8 cellular contexts compared by ENCODE assay signal in the genomic region with DNA sequence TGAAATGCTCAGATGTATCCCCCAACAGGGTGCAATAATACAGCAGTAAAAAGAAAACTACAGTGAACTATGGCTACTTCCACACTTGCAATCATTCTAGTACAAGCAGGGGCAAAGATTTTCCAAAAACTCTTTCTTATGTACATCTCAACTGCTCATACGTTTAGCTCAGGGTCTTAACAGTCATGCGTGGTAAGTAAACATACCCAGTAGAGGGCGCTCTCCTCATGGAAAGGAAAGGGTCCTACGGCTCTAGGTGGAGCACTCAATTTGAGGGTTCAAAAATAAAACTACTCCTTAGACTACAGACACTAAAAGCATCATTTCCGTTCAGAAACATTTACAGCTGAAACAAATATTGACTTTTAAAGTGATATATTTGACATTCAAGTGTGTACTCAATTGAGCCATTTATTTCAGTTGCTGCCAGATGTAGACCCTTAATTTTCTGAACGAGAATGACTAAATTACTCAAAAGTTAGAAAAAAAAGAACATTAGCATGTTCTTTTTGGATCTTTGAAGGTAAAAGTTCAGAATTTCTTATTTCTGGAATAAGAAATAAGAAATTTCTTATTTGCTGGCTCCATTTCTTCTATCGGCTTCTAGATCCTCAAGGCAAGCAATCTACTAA.
DNase-seq lines count a peak whose midpoint lies in the region; ATAC-seq and TF ChIP-seq lines count a peak whose summit lies in the region.

No MANE protein-coding gene starts in this region.

- H2AFZ ChIP-seq in GM23338 (0 out of 2 replicates have a peak overlapping the region, but pooled peaks have one; percentile 5), OCI-LY3 (ENCODE audit: low read depth, low read length) (no peak overlapping the region), smooth muscle cell (ENCODE audit: low read depth) (no peak overlapping the region)

- TF ChIP-seq EP300 in ovary (IDR thresholded peaks at IDR 0.05), result no peak

- no peaks in the 10 kb centered on the region for H3K4me1 ChIP-seq in GM23338 (ENCODE audit: insufficient read depth)
- no peaks in the 10 kb centered on the region for H3K4me1 ChIP-seq in OCI-LY3 (ENCODE audit: low read length)
- no peaks in the 10 kb centered on the region for H3K4me1 ChIP-seq in smooth muscle cell (ENCODE audit: low read depth)
- no peaks in the 10 kb centered on the region for H3K4me1 ChIP-seq in ovary (ENCODE audit: insufficient read depth)

- no peak overlapping the region for H3K27ac ChIP-seq in GM23338 (ENCODE audit: low read depth)
- no peak overlapping the region for H3K27ac ChIP-seq in OCI-LY3 (ENCODE audit: low read length)
- no peak overlapping the region for H3K27ac ChIP-seq in smooth muscle cell (ENCODE audit: low read depth)
- H3K27ac ChIP-seq in ovary, result no peak overlapping the region

- H3F3A ChIP-seq in GM23338 (replicated peaks; ENCODE audit: low read depth) (no peaks in the 10 kb centered on the region), smooth muscle cell (ENCODE audit: low read depth) (no peaks in the 10 kb centered on the region)

- H3K9ac ChIP-seq in OCI-LY3 (ENCODE audit: low read length) (no peak overlapping the region), smooth muscle cell (ENCODE audit: low read depth) (no peak overlapping the region)

- no peaks in the 10 kb centered on the region for H3K9me3 Mint-ChIP-seq in activated naive CD8-positive, alpha-beta T cell treated with anti-CD3 and anti-CD28 coated beads, Interleukin-2, amount 10 ng/mL, durations not matched to agents 7 days and 5 days
- H3K9me3 Mint-ChIP-seq in activated naive CD8-positive, alpha-beta T cell treated with anti-CD3 and anti-CD28 coated beads for 36 hours, result no peaks in the 10 kb centered on the region
- H3K9me3 Mint-ChIP-seq in GM23338, result no peaks in the 10 kb centered on the region

- H3K9me2 ChIP-seq in GM23338 (ENCODE audit: insufficient read depth), result no peaks in the 10 kb centered on the region

- no peaks in the 10 kb centered on the region for H3K4me1 Mint-ChIP-seq in activated naive CD8-positive, alpha-beta T cell treated with anti-CD3 and anti-CD28 coated beads, Interleukin-2, amount 10 ng/mL, durations not matched to agents 7 days and 5 days
- H3K4me1 Mint-ChIP-seq in activated naive CD8-positive, alpha-beta T cell treated with anti-CD3 and anti-CD28 coated beads for 36 hours, result no peaks in the 10 kb centered on the region
- H3K4me1 Mint-ChIP-seq in GM23338, result no peaks in the 10 kb centered on the region

- H3K9me3 ChIP-seq in OCI-LY3 (ENCODE audit: insufficient read depth, low read length), result no peaks in the 10 kb centered on the region
- H3K9me3 ChIP-seq in smooth muscle cell (replicated peaks; ENCODE audit: low read depth), result no peaks in the 10 kb centered on the region
- H3K9me3 ChIP-seq in ovary, result no peaks in the 10 kb centered on the region

- H3K79me2 ChIP-seq in GM23338 (replicated peaks; ENCODE audit: insufficient read depth), result no peaks in the 10 kb centered on the region
- H3K79me2 ChIP-seq in OCI-LY3 (ENCODE audit: low read length), result no peaks in the 10 kb centered on the region
- H3K79me2 ChIP-seq in smooth muscle cell (ENCODE audit: low read depth), result no peaks in the 10 kb centered on the region

- intact Hi-C loops in ovary (cut with DNase I), result no loop called here

- peak; percentile 39 for ATAC-seq in activated naive CD8-positive, alpha-beta T cell treated with anti-CD3 and anti-CD28 coated beads, Interleukin-2, amount 10 ng/mL, durations not matched to agents 7 days and 5 days (ENCODE audit: low read depth)
- ATAC-seq in GM23338, result peak; percentile 99

- DNase-seq in activated naive CD8-positive, alpha-beta T cell treated with anti-CD3 and anti-CD28 coated beads, Interleukin-2, amount 10 ng/mL, durations not matched to agents 7 days and 5 days, result no peak
- no peak for DNase-seq in activated naive CD8-positive, alpha-beta T cell treated with anti-CD3 and anti-CD28 coated beads for 36 hours
- DNase-seq in GM23338 (ENCODE audit: low spot score), result peak; percentile 97
- peak; percentile 27 for DNase-seq in KG1 (lab: John Stamatoyannopoulos, UW)
- DNase-seq in epithelial cell of esophagus (ENCODE audit: low read depth), result peak; percentile 74
- DNase-seq in smooth muscle cell (lab: John Stamatoyannopoulos, UW; ENCODE audit: unreplicated experiment), result no peak
- no peak for DNase-seq in ovary

- TF ChIP-seq POLR2A in ovary (IDR thresholded peaks at IDR 0.05), result no peak

- no peaks in the 10 kb centered on the region for H3K27me3 Mint-ChIP-seq in activated naive CD8-positive, alpha-beta T cell treated with anti-CD3 and anti-CD28 coated beads, Interleukin-2, amount 10 ng/mL, durations not matched to agents 7 days and 5 days
- H3K27me3 Mint-ChIP-seq in activated naive CD8-positive, alpha-beta T cell treated with anti-CD3 and anti-CD28 coated beads for 36 hours, result no peaks in the 10 kb centered on the region
- H3K27me3 Mint-ChIP-seq in GM23338 (ENCODE audit: insufficient read depth, low read depth, poor library complexity), result no peaks in the 10 kb centered on the region

- no peaks in the 10 kb centered on the region for H3K36me3 ChIP-seq in GM23338 (ENCODE audit: insufficient read depth)
- no peaks in the 10 kb centered on the region for H3K36me3 ChIP-seq in OCI-LY3 (replicated peaks; ENCODE audit: low read depth, low read length)
- no peaks in the 10 kb centered on the region for H3K36me3 ChIP-seq in smooth muscle cell (ENCODE audit: low read depth)
- no peaks in the 10 kb centered on the region for H3K36me3 ChIP-seq in ovary

- H3K27me3 ChIP-seq in GM23338 (ENCODE audit: insufficient read depth) (no peaks in the 10 kb centered on the region), OCI-LY3 (ENCODE audit: low read depth, low read length) (no peaks in the 10 kb centered on the region), smooth muscle cell (ENCODE audit: low read depth) (no peaks in the 10 kb centered on the region), ovary (no peaks in the 10 kb centered on the region)

- 36% methylated on average over 7 of the region's 7 CpGs for WGBS in smooth muscle cell (ENCODE audit: low lambda C conversion rate)
- WGBS in ovary, 3 donors, result 34 to 39% (median 34%) methylated on average over 7 of the region's 7 CpGs

- POLR2A ChIA-PET in activated naive CD8-positive, alpha-beta T cell treated with anti-CD3 and anti-CD28 coated beads, Interleukin-2, amount 10 ng/mL, durations not matched to agents 7 days and 5 days (lab: Charles Lee), result no interaction called here

- no peak overlapping the region for H3K4me3 Mint-ChIP-seq in activated naive CD8-positive, alpha-beta T cell treated with anti-CD3 and anti-CD28 coated beads, Interleukin-2, amount 10 ng/mL, durations not matched to agents 7 days and 5 days
- no peak overlapping the region for H3K4me3 Mint-ChIP-seq in activated naive CD8-positive, alpha-beta T cell treated with anti-CD3 and anti-CD28 coated beads for 36 hours
- H3K4me3 Mint-ChIP-seq in GM23338, result no peak overlapping the region

- H4K20me1 ChIP-seq in GM23338 (replicated peaks; ENCODE audit: insufficient read depth) (no peaks in the 10 kb centered on the region), OCI-LY3 (ENCODE audit: insufficient read depth, low read length) (no peaks in the 10 kb centered on the region), smooth muscle cell (ENCODE audit: low read depth) (no peaks in the 10 kb centered on the region)

- H3K36me3 Mint-ChIP-seq in activated naive CD8-positive, alpha-beta T cell treated with anti-CD3 and anti-CD28 coated beads, Interleukin-2, amount 10 ng/mL, durations not matched to agents 7 days and 5 days, result no peaks in the 10 kb centered on the region
- no peaks in the 10 kb centered on the region for H3K36me3 Mint-ChIP-seq in activated naive CD8-positive, alpha-beta T cell treated with anti-CD3 and anti-CD28 coated beads for 36 hours
- no peaks in the 10 kb centered on the region for H3K36me3 Mint-ChIP-seq in GM23338 (ENCODE audit: low read depth)

- H3K4me2 ChIP-seq in GM23338 (no peak overlapping the region), OCI-LY3 (ENCODE audit: low read length) (no peak overlapping the region), smooth muscle cell (no peak overlapping the region)

- H3K4me3 ChIP-seq in GM23338, result no peak overlapping the region
- H3K4me3 ChIP-seq in OCI-LY3 (ENCODE audit: low read length), result no peak overlapping the region
- no peak overlapping the region for H3K4me3 ChIP-seq in epithelial cell of esophagus (ENCODE audit: low read length)
- no peak overlapping the region for H3K4me3 ChIP-seq in smooth muscle cell
- no peak overlapping the region for H3K4me3 ChIP-seq in ovary

- no peak overlapping the region for H3K27ac Mint-ChIP-seq in activated naive CD8-positive, alpha-beta T cell treated with anti-CD3 and anti-CD28 coated beads, Interleukin-2, amount 10 ng/mL, durations not matched to agents 7 days and 5 days
- no peak overlapping the region for H3K27ac Mint-ChIP-seq in activated naive CD8-positive, alpha-beta T cell treated with anti-CD3 and anti-CD28 coated beads for 36 hours
- H3K27ac Mint-ChIP-seq in GM23338, result no peak overlapping the region

- TF ChIP-seq CTCF in GM23338 (conservative IDR thresholded peaks at IDR 0.05; ENCODE audit: low read depth in 2 of 2), result peak; percentile 94 to 97
- peak; percentile 95 for TF ChIP-seq CTCF in OCI-LY3 (IDR thresholded peaks at IDR 0.05; ENCODE audit: low read depth, low read length)
- TF ChIP-seq CTCF in epithelial cell of esophagus (IDR thresholded peaks at IDR 0.05; ENCODE audit: insufficient read depth, low read depth, low read length, missing control alignments), result peak; percentile 72
- peak; percentile 86 for TF ChIP-seq CTCF in smooth muscle cell (IDR thresholded peaks at IDR 0.05; ENCODE audit: borderline replicate concordance, insufficient read depth, poor library complexity, severe bottlenecking)
- TF ChIP-seq CTCF in ovary (IDR thresholded peaks at IDR 0.05), result no peak

TF ChIP-seq in GM23338, 12 proteins besides CTCF, POLR2A, EP300 and RAD21:
- no peak for TF ChIP-seq POLR2AphosphoS5 (IDR thresholded peaks at IDR 0.05; ENCODE audit: low read depth)
TF ChIP-seq in GM23338: peak in this region for 0.

Comparison
In these comparisons a context has a peak if more than half of its experiments do, and no peak if none do; other contexts are left out.
1. DNase-seq: peak in GM23338 (single experiment), KG1 (single experiment) and epithelial cell of esophagus (single experiment); none in activated naive CD8-positive, alpha-beta T cell treated with anti-CD3 and anti-CD28 coated beads, Interleukin-2, amount 10 ng/mL, durations not matched to agents 7 days and 5 days (single experiment), activated naive CD8-positive, alpha-beta T cell treated with anti-CD3 and anti-CD28 coated beads for 36 hours (single experiment), smooth muscle cell (single experiment) and ovary (0 of 5).
2. CTCF ChIP-seq: peak in GM23338 (2 of 2), OCI-LY3 (single experiment), epithelial cell of esophagus (single experiment) and smooth muscle cell (single experiment); none in ovary (0 of 3).